8 cellular contexts compared by ENCODE assay signal in the genomic region with DNA sequence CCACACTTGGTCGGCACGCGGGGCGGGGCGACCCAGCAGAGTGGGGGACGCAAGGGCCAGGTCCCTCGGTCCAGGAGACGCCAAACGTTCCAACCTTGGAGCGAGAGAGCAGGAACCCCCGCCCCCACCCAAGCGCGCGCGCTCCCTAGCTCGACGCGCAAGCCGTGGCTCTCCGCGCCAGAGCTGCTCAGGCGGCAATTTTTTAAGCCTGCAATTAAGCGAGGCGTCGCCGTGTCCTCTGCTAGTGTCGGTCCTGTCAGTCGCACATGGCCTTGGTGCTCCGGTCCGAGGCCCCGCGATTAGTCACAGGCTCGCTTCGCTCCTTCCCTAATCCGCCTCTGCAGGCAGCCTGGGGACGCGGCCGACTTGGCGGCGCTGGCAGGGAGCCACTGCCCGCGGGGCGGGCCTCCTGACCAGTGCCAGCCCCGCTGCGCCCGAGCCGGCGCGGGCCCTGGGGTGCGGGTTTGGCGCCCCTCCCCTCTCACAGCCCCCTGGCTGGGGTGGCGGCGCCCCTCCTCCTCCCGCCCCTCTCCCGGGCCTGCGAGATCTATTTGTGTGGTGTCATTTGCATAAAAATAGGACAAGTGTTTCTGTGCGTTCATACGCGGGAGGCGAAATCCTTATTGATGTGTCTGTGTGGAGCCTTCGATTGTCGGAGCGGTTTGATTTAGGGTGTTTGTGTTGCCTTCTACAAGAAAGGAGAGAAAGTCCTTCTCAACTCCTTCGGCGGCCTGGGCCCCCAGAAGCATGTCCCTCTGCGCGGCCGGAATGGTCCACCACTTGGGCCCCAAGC. TPM values are rescaled to one million over a fixed set of nuclear protein-coding genes. Genes with fewer than 3 reads are reported as not detected.
DNase-seq lines count a peak whose midpoint lies in the region; ATAC-seq and TF ChIP-seq lines count a peak whose summit lies in the region.

No MANE protein-coding gene starts in this region.

- H3K27ac ChIP-seq in ascending aorta = peak overlapping the region; percentile 83 to 96
- H3K27ac ChIP-seq in spleen = peak overlapping the region in 4 of 8 donors; percentile 76 to 86 (median 82)

- H3K4me3 ChIP-seq in ascending aorta (peak overlapping the region; percentile 68 to 71), spleen (peak overlapping the region in 7 of 8 donors; percentile 38 to 76 (median 51))

- no peak for ATAC-seq in HG02981 (IDR thresholded peaks at IDR 0.05; ENCODE audit: unreplicated experiment)

- peaks cover 5 to 17% of the 10 kb centered on the region in 2 donors for H3K4me1 ChIP-seq in ascending aorta
- H3K4me1 ChIP-seq in spleen = peaks cover 22 to 53% (median 30%) of the 10 kb centered on the region in 6 donors

- TF ChIP-seq POLR2A in spleen (IDR thresholded peaks at IDR 0.05) = no peak

- TF ChIP-seq CTCF in ascending aorta (IDR thresholded peaks at IDR 0.05) (peak in 1 of 3 experiments; percentile 9), spleen (IDR thresholded peaks at IDR 0.05 in 8 of 11, conservative IDR thresholded peaks at IDR 0.05 in 3 of 11) (no peak)

- peak; percentile 36 to 69 for DNase-seq in NCI-H2081 (lab: John Stamatoyannopoulos, UW)
- no peak for DNase-seq in NCI-H2081 treated with DMSO at 0.1 percent for 48 hours (lab: John Stamatoyannopoulos, UW)
- DNase-seq in NCI-H2107 treated with DMSO at 0.1 percent for 48 hours (lab: John Stamatoyannopoulos, UW; ENCODE audit: unreplicated experiment) = peak; percentile 66
- peak in 1 of 2 donors; percentile 53 for DNase-seq in ascending aorta (ENCODE audit: low spot score in 2 of 2)
- peak; percentile 87 for DNase-seq in islet precursor cell
- peak; percentile 88 for DNase-seq in spleen
- DNase-seq in stimulated activated CD8-positive, alpha-beta memory T cell treated with anti-CD3 and anti-CD28 coated beads, Interleukin-4, amount 100 ng/mL, for 48 hours = no peak

- no peaks in the 10 kb centered on the region for H3K9me3 ChIP-seq in ascending aorta
- H3K9me3 ChIP-seq in spleen = peaks cover 0 to 5% (median 0%) of the 10 kb centered on the region in 8 donors

- intact Hi-C loops in ascending aorta (cut with DNase I) = loop anchor here (2.0 to 10.0 kb wide), 3 partner anchors 23 to 463 kb away; no protein-coding TSS in a partner anchor
- intact Hi-C loops in spleen (cut with DNase I; ENCODE audit: low total_unique reads) = loop anchor here (10.0 kb wide), 1 partner anchor 47 kb away; no protein-coding TSS in a partner anchor

- WGBS in spleen, 5 donors = 14 to 69% (median 17%) methylated on average over 10 to 68 of the region's 68 CpGs

- H3K36me3 ChIP-seq in ascending aorta = no peaks in the 10 kb centered on the region
- no peaks in the 10 kb centered on the region for H3K36me3 ChIP-seq in spleen

- no peaks in the 10 kb centered on the region for H3K27me3 ChIP-seq in ascending aorta
- peaks cover 0 to 83% (median 38%) of the 10 kb centered on the region in 7 donors for H3K27me3 ChIP-seq in spleen (replicated peaks in 1 of 7)

RNA-seq across cellular contexts. Expression of gene BCOR, which starts 9.7 kb away (rescaled TPM):
- 26.7 TPM for total RNA-seq in ascending aorta
- total RNA-seq in spleen = 10 to 100 TPM; 26.1 to 38.6 (median 31.8) TPM
- 10 to 100 TPM in 1 of 3 donors, 1 to 10 TPM in 2; 8.3 to 13.1 (median 9.8) TPM for polyA plus RNA-seq in spleen

Comparison
In these comparisons a context has a peak if more than half of its experiments do, and no peak if none do; other contexts are left out.
1. DNase-seq: peak in NCI-H2081 (2 of 2), NCI-H2107 treated with DMSO at 0.1 percent for 48 hours (single experiment), islet precursor cell (single experiment) and spleen (single experiment); none in NCI-H2081 treated with DMSO at 0.1 percent for 48 hours (single experiment) and stimulated activated CD8-positive, alpha-beta memory T cell treated with anti-CD3 and anti-CD28 coated beads, Interleukin-4, amount 100 ng/mL, for 48 hours (single experiment).